In the genomic region with DNA sequence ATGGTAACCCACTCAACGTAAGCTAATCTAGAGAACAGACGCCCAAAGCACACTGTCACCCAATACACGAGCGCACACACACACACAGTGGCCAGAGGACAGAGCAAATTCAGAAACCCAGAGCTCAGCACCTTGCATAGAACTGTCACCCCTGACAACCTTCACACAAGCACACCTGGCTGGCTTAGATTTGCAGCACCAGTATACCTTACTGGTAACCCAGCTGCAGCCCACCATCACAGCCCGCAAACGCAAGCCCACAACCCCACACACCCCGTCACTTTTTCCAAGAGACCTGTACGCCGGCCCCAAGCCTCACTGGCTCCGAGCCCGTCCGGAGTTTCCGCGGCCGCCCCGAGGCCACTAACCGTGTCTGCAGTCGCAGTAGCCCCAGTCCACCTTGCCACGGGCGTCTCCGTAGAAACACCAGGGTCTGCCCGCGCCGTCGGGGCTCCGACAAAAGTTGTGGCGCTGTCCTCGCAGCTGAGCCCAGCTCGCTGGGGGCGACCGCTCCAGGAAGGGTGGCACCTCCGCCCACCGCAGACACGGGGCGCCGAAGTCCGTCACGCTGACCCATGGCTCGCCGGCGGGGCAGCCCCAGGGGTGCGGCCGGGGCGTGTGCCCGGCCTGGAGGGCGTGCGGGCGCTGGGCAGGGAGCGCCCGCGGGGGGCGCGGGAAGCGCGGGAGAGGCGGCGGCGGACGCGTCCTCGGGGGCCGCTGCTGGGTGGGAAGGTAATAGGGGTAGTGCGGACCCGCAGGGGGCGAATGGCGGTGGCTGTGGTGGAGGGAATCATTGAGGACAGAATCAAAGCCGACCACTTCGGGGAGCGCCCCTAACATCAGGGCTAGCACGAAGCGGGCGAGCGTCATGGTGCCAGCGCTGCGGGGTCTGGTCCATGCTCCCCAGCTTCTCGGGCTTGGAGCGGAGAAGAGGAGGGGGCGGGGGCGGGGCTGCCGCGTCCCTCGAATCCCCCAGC, we compare ENCODE assay signal across 8 cellular contexts. TPM values are rescaled to one million over a fixed set of nuclear protein-coding genes. Genes with fewer than 3 reads are reported as not detected.
DNase-seq lines count a peak whose midpoint lies in the region; ATAC-seq and TF ChIP-seq lines count a peak whose summit lies in the region.

No MANE protein-coding gene starts in this region.

- intact Hi-C loops in Calu3 (cut with micrococcal nuclease; ENCODE audit: unreplicated experiment), result no loop called here

- peak overlapping the region; percentile 93 for H3K4me3 Mint-ChIP-seq in Calu3 (ENCODE audit: low read depth, unreplicated experiment)
- peak overlapping the region; percentile 80 for H3K4me3 Mint-ChIP-seq in T-helper 17 cell
- peak overlapping the region; percentile 57 for H3K4me3 Mint-ChIP-seq in natural killer cell treated with Interleukin-12 subunit alpha and Interleukin-12 subunit beta and Interleukin-15 and Interleukin-18, amount 100 ng/mL, for 72 hours

- BruUV-seq in Calu3 (replicated peaks; lab: Mats Ljungman, UMichigan), result no TSS peak

- H3K9me3 Mint-ChIP-seq in Calu3 (ENCODE audit: low read depth, unreplicated experiment), result no peaks in the 10 kb centered on the region
- no peaks in the 10 kb centered on the region for H3K9me3 Mint-ChIP-seq in natural killer cell treated with Interleukin-12 subunit alpha and Interleukin-12 subunit beta and Interleukin-15 and Interleukin-18, amount 100 ng/mL, for 72 hours

- DNase-seq in Calu3 (peak; percentile 59), T-helper 17 cell (no peak), A172 (ENCODE audit: low spot score) (no peak), T1000 (lab: John Stamatoyannopoulos, UW) (no peak)
- no peak for DNase-seq in natural killer cell treated with Interleukin-12 subunit alpha and Interleukin-12 subunit beta and Interleukin-15 and Interleukin-18, amount 100 ng/mL, for 72 hours (ENCODE audit: low spot score)

- no peaks in the 10 kb centered on the region for H3K27me3 Mint-ChIP-seq in Calu3 (ENCODE audit: unreplicated experiment)
- H3K27me3 Mint-ChIP-seq in T-helper 17 cell, result peaks cover 82% of the 10 kb centered on the region
- H3K27me3 Mint-ChIP-seq in natural killer cell treated with Interleukin-12 subunit alpha and Interleukin-12 subunit beta and Interleukin-15 and Interleukin-18, amount 100 ng/mL, for 72 hours, result peaks cover 40 to 56% of the 10 kb centered on the region in 2 donors

- H3K27ac Mint-ChIP-seq in Calu3 (ENCODE audit: unreplicated experiment), result peak overlapping the region; percentile 94
- no peak overlapping the region for H3K27ac Mint-ChIP-seq in T-helper 17 cell
- H3K27ac Mint-ChIP-seq in natural killer cell treated with Interleukin-12 subunit alpha and Interleukin-12 subunit beta and Interleukin-15 and Interleukin-18, amount 100 ng/mL, for 72 hours, result no peak overlapping the region

- peak; percentile 12 for ATAC-seq in GM19463 (IDR thresholded peaks at IDR 0.05; ENCODE audit: unreplicated experiment)
- ATAC-seq in HG03442 (IDR thresholded peaks at IDR 0.05; ENCODE audit: unreplicated experiment), result peak; percentile 19
- ATAC-seq in T-helper 17 cell, result peak; percentile 29
- peak; percentile 33 for ATAC-seq in esophagus mucosa
- ATAC-seq in natural killer cell treated with Interleukin-12 subunit alpha and Interleukin-12 subunit beta and Interleukin-15 and Interleukin-18, amount 100 ng/mL, for 72 hours, result peak; percentile 33 to 46

- TF ChIP-seq CTCF in Calu3 (IDR thresholded peaks at IDR 0.05; ENCODE audit: unreplicated experiment), result no peak

- peaks cover 18% of the 10 kb centered on the region for H3K4me1 Mint-ChIP-seq in Calu3 (ENCODE audit: low read depth, unreplicated experiment)
- peaks cover 10% of the 10 kb centered on the region for H3K4me1 Mint-ChIP-seq in T-helper 17 cell
- peaks cover 6 to 10% of the 10 kb centered on the region in 2 donors for H3K4me1 Mint-ChIP-seq in natural killer cell treated with Interleukin-12 subunit alpha and Interleukin-12 subunit beta and Interleukin-15 and Interleukin-18, amount 100 ng/mL, for 72 hours (ENCODE audit: low read depth in 2 of 2)

- H3K36me3 Mint-ChIP-seq in Calu3 (ENCODE audit: insufficient read depth, unreplicated experiment) (peaks cover 39% of the 10 kb centered on the region), T-helper 17 cell (ENCODE audit: low read depth) (peaks cover 5% of the 10 kb centered on the region)
- H3K36me3 Mint-ChIP-seq in natural killer cell treated with Interleukin-12 subunit alpha and Interleukin-12 subunit beta and Interleukin-15 and Interleukin-18, amount 100 ng/mL, for 72 hours, result peaks cover 11% of the 10 kb centered on the region

- no peaks in the 10 kb centered on the region for H3K9me3 ChIP-seq in T-helper 17 cell (ENCODE audit: control insufficient read depth, low read length, poor library complexity, severe bottlenecking)

- CTCF ChIA-PET in Calu3 (lab: Charles Lee), result interaction anchor here (0.6 to 1.8 kb wide), 9 partner anchors 9 to 339 kb away, joined by 3 to 15 read pairs (median 5); no protein-coding TSS in a partner anchor

RNA-seq across cellular contexts. Expression of a gene that starts 0.7 kb away (rescaled TPM):
- total RNA-seq in Calu3 (2022) (44.4 and 48.7 TPM in 2 replicates), T-helper 17 cell (not detected), esophagus mucosa (5.7 TPM)
- total RNA-seq in natural killer cell treated with Interleukin-12 subunit alpha and Interleukin-12 subunit beta and Interleukin-15 and Interleukin-18, amount 100 ng/mL, for 72 hours, result not detected
- total RNA-seq in A172 (2014; rRNA removed; shearing (Covaris generic)), result 1.5 and 3.0 TPM in 2 replicates
